In genomic region chr7:88243345-88243909, GRCh38 we compare ENCODE assay signal across 1 cellular context.
TF ChIP-seq lines count a peak whose summit lies in the region.

No MANE protein-coding gene starts in this region.

TF ChIP-seq in HepG2, 621 proteins besides CTCF, POLR2A, EP300 and RAD21 (continued from another document):
- TF ChIP-seq SMC3 (IDR thresholded peaks at IDR 0.05; ENCODE audit: low read length) (peak; percentile 58), ZFP36L1 (CRISPR knock-in tag; IDR thresholded peaks at IDR 0.05) (no peak), EEA1 (CRISPR knock-in tag; IDR thresholded peaks at IDR 0.05; ENCODE audit: borderline replicate concordance) (no peak)
TF ChIP-seq in HepG2: peak in this region for 3.
